ENCODE assay signal across 23 cellular contexts in genomic region chr4:96776922-96777510, GRCh38.
"Had no signal": no experiment of that assay in that cellular context is flagged by ENCODE, and none has a peak within 500 bp of the region (broad histone marks: within the 10 kb centered on the region; RNA-seq: fewer than 3 reads in every experiment).

No MANE protein-coding gene starts in this region.

- H3K9ac ChIP-seq: neural progenitor cell had no signal

- H3K79me2 ChIP-seq: hepatocyte had no signal

- H3K4me3 ChIP-seq: gastroesophageal sphincter, hepatocyte, neural progenitor cell, thoracic aorta had no signal

- DNase-seq: activated B cell treated with CpG ODN at 0.5 μM for 24 hours; activated effector memory CD4-positive, alpha-beta T cell treated with anti-CD3 and anti-CD28 coated beads, Interleukin-2, amount 50 U/mL, for 16 hours; activated naive CD4-positive, alpha-beta T cell treated with anti-CD3 and anti-CD28 coated beads for 36 hours; activated naive CD8-positive, alpha-beta T cell treated with anti-CD3 and anti-CD28 coated beads, Interleukin-2, amount 10 ng/mL, durations not matched to agents 7 days and 5 days; activated T-cell treated with anti-CD3 and anti-CD28 coated beads for 4 hours; amniotic stem cell; brain microvascular endothelial cell; caudate nucleus; cortex of kidney; effector memory CD8-positive, alpha-beta T cell; left cardiac atrium; mammary epithelial cell; midbrain; naive thymus-derived CD8-positive, alpha-beta T cell; occipital lobe; right cardiac atrium; stimulated activated CD4-positive, alpha-beta T cell treated with anti-CD3 and anti-CD28 coated beads, Interleukin-4, amount 100 ng/mL, for 1 hour; T-helper 17 cell; trophoblast cell had no signal

- H3K36me3 ChIP-seq: brain microvascular endothelial cell, gastroesophageal sphincter, neural progenitor cell, thoracic aorta had no signal

- ATAC-seq: effector memory CD8-positive, alpha-beta T cell; gastroesophageal sphincter; left cardiac atrium; naive thymus-derived CD8-positive, alpha-beta T cell; right cardiac atrium; T-helper 17 cell had no signal

- H3K9me3 ChIP-seq: gastroesophageal sphincter, thoracic aorta had no signal

- H3K27me3 ChIP-seq: brain microvascular endothelial cell, gastroesophageal sphincter, hepatocyte, neural progenitor cell had no signal

- H2AFZ ChIP-seq: hepatocyte, neural progenitor cell had no signal

- H3K27ac ChIP-seq: brain microvascular endothelial cell, gastroesophageal sphincter, hepatocyte, neural progenitor cell, thoracic aorta had no signal

- H3K4me2 ChIP-seq: hepatocyte, neural progenitor cell had no signal
